In genomic region chr9:128214571-128215490, GRCh38 we compare ENCODE assay signal across 13 cellular contexts. TPM values are rescaled to one million over a fixed set of nuclear protein-coding genes. Genes with fewer than 3 reads are reported as not detected.
A peak's percentile ranks its signal among the peaks of the same experiment; 100 is the strongest.
DNase-seq lines count a peak whose midpoint lies in the region; ATAC-seq, FAIRE-seq and TF ChIP-seq lines count a peak whose summit lies in the region.
"Had no signal": no experiment of that assay in that cellular context is flagged by ENCODE, and none has a peak within 500 bp of the region (broad histone marks: within the 10 kb centered on the region; RNA-seq: fewer than 3 reads in every experiment).

No MANE protein-coding gene starts in this region.

- no peaks in the 10 kb centered on the region for H3K36me3 Mint-ChIP-seq in activated CD4-positive, alpha-beta T cell treated with anti-CD3 and anti-CD28 coated beads, Interleukin-2, amount 10 ng/mL, durations not matched to agents 7 days and 5 days (ENCODE audit: low read depth)

- DNase-seq in A549 (ENCODE audit: low read depth in 1 of 2, low spot score in 1 of 2) (peak in 1 of 2 experiments; percentile 77), bronchial epithelial cell (ENCODE audit: low read depth) (peak; percentile 15), NCI-H2081 treated with DMSO at 0.1 percent for 48 hours (lab: John Stamatoyannopoulos, UW) (no peak), NCI-H1930 (lab: John Stamatoyannopoulos, UW) (no peak), DMS79 (lab: John Stamatoyannopoulos, UW) (no peak)
- DNase-seq in activated CD4-positive, alpha-beta T cell treated with anti-CD3 and anti-CD28 coated beads, Interleukin-2, amount 10 ng/mL, durations not matched to agents 7 days and 5 days: no peak
- DNase-seq: aorta, KBM-7, T1000 had no signal

- H3K27me3 ChIP-seq in bronchial epithelial cell (ENCODE audit: control insufficient read depth, insufficient read depth, low read length) (no peaks in the 10 kb centered on the region), muscle layer of colon (ENCODE audit: control insufficient read depth in 1 of 2, insufficient read depth in 2 of 2, low read length in 2 of 2) (no peaks in the 10 kb centered on the region)

- peaks cover 14% of the 10 kb centered on the region for H3K4me1 Mint-ChIP-seq in activated CD4-positive, alpha-beta T cell treated with anti-CD3 and anti-CD28 coated beads, Interleukin-2, amount 10 ng/mL, durations not matched to agents 7 days and 5 days

- peaks cover 22% of the 10 kb centered on the region for H3K27me3 Mint-ChIP-seq in activated CD4-positive, alpha-beta T cell treated with anti-CD3 and anti-CD28 coated beads, Interleukin-2, amount 10 ng/mL, durations not matched to agents 7 days and 5 days

- TF ChIP-seq RAD21 in A549 (conservative IDR thresholded peaks at IDR 0.05 in 1 of 2, IDR thresholded peaks at IDR 0.05 in 1 of 2): no peak

- no peak overlapping the region for H3K27ac Mint-ChIP-seq in activated CD4-positive, alpha-beta T cell treated with anti-CD3 and anti-CD28 coated beads, Interleukin-2, amount 10 ng/mL, durations not matched to agents 7 days and 5 days
- H3K27ac Mint-ChIP-seq: B cell had no signal

- FAIRE-seq in A549 (lab: Jason Lieb, UNC) (no peak), bronchial epithelial cell (lab: Jason Lieb, UNC) (no peak)

- H3K4me1 ChIP-seq in A549 (peaks cover 91% of the 10 kb centered on the region), HEK293 (ENCODE audit: control insufficient read depth, insufficient read depth, low read length) (no peaks in the 10 kb centered on the region), muscle layer of colon (ENCODE audit: insufficient read depth, low read length) (peaks cover 18% of the 10 kb centered on the region)

- CTCF ChIA-PET in A549 (lab: Yijun Ruan, JAX) (interaction anchor here (0.5 to 10.3 kb wide), 9 partner anchors 8 to 232 kb away, joined by 3 to 82 read pairs (median 4); partner anchors contain the start of genes CIZ1 and DNM1), HEK293 (lab: Yijun Ruan, JAX) (interaction anchor here (0.6 to 0.7 kb wide), 4 partner anchors 11 to 147 kb away, joined by 3 to 4 read pairs (median 4); partner anchors contain the start of genes DNM1 and SLC25A25)
- CTCF ChIA-PET in activated CD4-positive, alpha-beta T cell treated with anti-CD3 and anti-CD28 coated beads, Interleukin-2, amount 10 ng/mL, durations not matched to agents 7 days and 5 days (lab: Charles Lee): interaction anchor here (1.5 kb wide), 1 partner anchor 272 kb away, joined by 3 read pairs; no protein-coding TSS in a partner anchor

- H3K4me3 ChIP-seq in A549: no peak overlapping the region
- no peak overlapping the region for H3K4me3 ChIP-seq in HEK293 (ENCODE audit: low read depth, low read length)
- no peak overlapping the region for H3K4me3 ChIP-seq in bronchial epithelial cell (ENCODE audit: low read depth, low read length)
- H3K4me3 ChIP-seq in muscle layer of colon (ENCODE audit: low read depth in 1 of 2, low read length in 2 of 2): no peak overlapping the region
- H3K4me3 ChIP-seq: lung had no signal

- no peak for TF ChIP-seq POLR2A in A549 (IDR thresholded peaks at IDR 0.05; ENCODE audit: low read length)

- WGBS in A549 (ENCODE audit: missing lambda C conversion rate): 42% methylated on average over 16 of the region's 21 CpGs

- POLR2A ChIA-PET in A549 (lab: Yijun Ruan, JAX): interaction anchor here (1.0 to 1.2 kb wide), 3 partner anchors 11 to 55 kb away, joined by 3 to 7 read pairs (median 6); partner anchors contain the start of genes BBLN and DNM1
- POLR2A ChIA-PET in HEK293 (lab: Yijun Ruan, JAX): no interaction called here
- POLR2A ChIA-PET in activated CD4-positive, alpha-beta T cell treated with anti-CD3 and anti-CD28 coated beads, Interleukin-2, amount 10 ng/mL, durations not matched to agents 7 days and 5 days (lab: Charles Lee): no interaction called here

- no peak overlapping the region for H3K9ac ChIP-seq in muscle layer of colon (ENCODE audit: low read length)

- H3K36me3 ChIP-seq in HEK293 (ENCODE audit: control insufficient read depth in 2 of 2, insufficient read depth in 1 of 2, low read length in 2 of 2) (peaks cover 0 to 9% of the 10 kb centered on the region in 2 experiments; a peak in 1 of 3 replicates), bronchial epithelial cell (ENCODE audit: control insufficient read depth, insufficient read depth, low read length) (no peaks in the 10 kb centered on the region), muscle layer of colon (ENCODE audit: insufficient read depth, low read length) (no peaks in the 10 kb centered on the region)

- no peaks in the 10 kb centered on the region for H3K9me3 Mint-ChIP-seq in activated CD4-positive, alpha-beta T cell treated with anti-CD3 and anti-CD28 coated beads, Interleukin-2, amount 10 ng/mL, durations not matched to agents 7 days and 5 days

- TF ChIP-seq EP300 in A549 (IDR thresholded peaks at IDR 0.05): no peak

- H3K27ac ChIP-seq in A549 (peak overlapping the region; percentile 95 to 99), HEK293 (ENCODE audit: extremely low read depth, low read depth, low read length) (no peak overlapping the region), muscle layer of colon (ENCODE audit: low read depth, low read length) (peak overlapping the region; percentile 27)

- H3K4me2 ChIP-seq in A549: peak overlapping the region; percentile 66

- H3K9me3 ChIP-seq in A549 (no peaks in the 10 kb centered on the region), HEK293 (ENCODE audit: control insufficient read depth, insufficient read depth, low read depth, low read length) (no peaks in the 10 kb centered on the region), muscle layer of colon (ENCODE audit: low read length) (no peaks in the 10 kb centered on the region)

- ATAC-seq in A549: 0 out of 6 replicates have a peak, but pooled peaks of 1 of the 2 experiments have one; percentile 0

- TF ChIP-seq CTCF in A549 (IDR thresholded peaks at IDR 0.05) (no peak), HEK293 (tag by site-specific recombination; IDR thresholded peaks at IDR 0.05) (no peak), bronchial epithelial cell (IDR thresholded peaks at IDR 0.05; ENCODE audit: insufficient read depth, low read length, severe bottlenecking) (no peak)

- H3K4me3 Mint-ChIP-seq in activated CD4-positive, alpha-beta T cell treated with anti-CD3 and anti-CD28 coated beads, Interleukin-2, amount 10 ng/mL, durations not matched to agents 7 days and 5 days: no peak overlapping the region
- H3K4me3 Mint-ChIP-seq: B cell had no signal

TF ChIP-seq in A549, 52 proteins besides CTCF, POLR2A, EP300 and RAD21 (continues in another document):
- TF ChIP-seq CBX8 (IDR thresholded peaks at IDR 0.05) (no peak), RARB (CRISPR knock-in tag; IDR thresholded peaks at IDR 0.05) (no peak), CEBPB (IDR thresholded peaks at IDR 0.05) (no peak), NPAS2 (CRISPR knock-in tag; IDR thresholded peaks at IDR 0.05; ENCODE audit: borderline replicate concordance) (no peak), ZC3H11A (IDR thresholded peaks at IDR 0.05) (no peak), BHLHE40 (IDR thresholded peaks at IDR 0.05; ENCODE audit: low read depth, low read length) (no peak), EHF (CRISPR knock-in tag; IDR thresholded peaks at IDR 0.05) (peak; percentile 56), HEYL (CRISPR knock-in tag; IDR thresholded peaks at IDR 0.05) (no peak), KDM5A (IDR thresholded peaks at IDR 0.05) (no peak), HOXB13 (CRISPR knock-in tag; IDR thresholded peaks at IDR 0.05; ENCODE audit: low read depth) (peak; percentile 17; the same call in 1 of the 2 replicates)

TF ChIP-seq in HEK293, 187 proteins besides CTCF, POLR2A, EP300 and RAD21 (continues in another document):
- TF ChIP-seq ZNF416 (tag by site-specific recombination; IDR thresholded peaks at IDR 0.05) (no peak), ZIC2 (tag by site-specific recombination; IDR thresholded peaks at IDR 0.05) (peak; percentile 38; the same call in 1 of the 2 replicates)

RNA-seq across cellular contexts. Expression of gene DNM1, which starts 11.7 kb away (rescaled TPM):
- polyA plus RNA-seq in A549 (2011; rRNA removed): 60.2 and 70.7 TPM in 2 replicates
- polyA plus RNA-seq in A549 (2012; cell fraction: cytosol; rRNA removed): 65.9 and 77.9 TPM in 2 replicates
- 394 and 431 TPM in 2 replicates for polyA plus RNA-seq in A549 (2012; cell fraction: nucleus; rRNA removed)
- polyA plus RNA-seq in A549 (2017; fragmentation: RNase III; extraction: RNeasy Plus Mini Kit Qiagen cat#74134 plus additional on column Dnase treatment): 99.8 to 139 TPM (median 136 TPM) in 3 replicates
- polyA minus RNA-seq in A549 (2011; rRNA and poly(A)+ RNA removed): 198 and 226 TPM in 2 replicates
- 0.53 and 0.77 TPM in 2 replicates for total RNA-seq in bronchial epithelial cell
- total RNA-seq in activated CD4-positive, alpha-beta T cell treated with anti-CD3 and anti-CD28 coated beads, Interleukin-2, amount 10 ng/mL, durations not matched to agents 7 days and 5 days: 1 to 10 TPM in 1 of 2 experiments, under 1 TPM in 1; 0.60 to 1.0 TPM

RNA-seq across cellular contexts. Expression of gene CIZ1, which starts 23.5 kb away (rescaled TPM):
- polyA plus RNA-seq in A549 (2011; rRNA removed): 39.2 and 50.3 TPM in 2 replicates
- 40.3 and 49.3 TPM in 2 replicates for polyA plus RNA-seq in A549 (2012; cell fraction: cytosol; rRNA removed)
- 87.4 and 112 TPM in 2 replicates for polyA plus RNA-seq in A549 (2012; cell fraction: nucleus; rRNA removed)
- 83.0 to 93.6 TPM (median 92.5 TPM) in 3 replicates for polyA plus RNA-seq in A549 (2017; fragmentation: RNase III; extraction: RNeasy Plus Mini Kit Qiagen cat#74134 plus additional on column Dnase treatment)
- polyA minus RNA-seq in A549 (2011; rRNA and poly(A)+ RNA removed): 47.2 and 76.6 TPM in 2 replicates
- total RNA-seq in bronchial epithelial cell: 15.0 and 32.0 TPM in 2 replicates
- 100 to 1,000 TPM; 128 to 129 TPM for total RNA-seq in activated CD4-positive, alpha-beta T cell treated with anti-CD3 and anti-CD28 coated beads, Interleukin-2, amount 10 ng/mL, durations not matched to agents 7 days and 5 days

RNA-seq across cellular contexts. Expression of gene BBLN, which starts 54.8 kb away (rescaled TPM):
- polyA plus RNA-seq in A549 (2011; rRNA removed): 23.0 and 23.8 TPM in 2 replicates
- polyA plus RNA-seq in A549 (2012; cell fraction: cytosol; rRNA removed): 39.6 and 58.1 TPM in 2 replicates
- polyA plus RNA-seq in A549 (2012; cell fraction: nucleus; rRNA removed): 36.5 and 39.0 TPM in 2 replicates
- 23.3 to 28.1 TPM (median 26.0 TPM) in 3 replicates for polyA plus RNA-seq in A549 (2017; fragmentation: RNase III; extraction: RNeasy Plus Mini Kit Qiagen cat#74134 plus additional on column Dnase treatment)
- 8.4 and 8.9 TPM in 2 replicates for polyA minus RNA-seq in A549 (2011; rRNA and poly(A)+ RNA removed)
- total RNA-seq in bronchial epithelial cell: 28.2 and 29.4 TPM in 2 replicates
- 10 to 100 TPM; 92.5 to 94.2 TPM for total RNA-seq in activated CD4-positive, alpha-beta T cell treated with anti-CD3 and anti-CD28 coated beads, Interleukin-2, amount 10 ng/mL, durations not matched to agents 7 days and 5 days
